ENCODE assay signal across 8 cellular contexts in the genomic region with DNA sequence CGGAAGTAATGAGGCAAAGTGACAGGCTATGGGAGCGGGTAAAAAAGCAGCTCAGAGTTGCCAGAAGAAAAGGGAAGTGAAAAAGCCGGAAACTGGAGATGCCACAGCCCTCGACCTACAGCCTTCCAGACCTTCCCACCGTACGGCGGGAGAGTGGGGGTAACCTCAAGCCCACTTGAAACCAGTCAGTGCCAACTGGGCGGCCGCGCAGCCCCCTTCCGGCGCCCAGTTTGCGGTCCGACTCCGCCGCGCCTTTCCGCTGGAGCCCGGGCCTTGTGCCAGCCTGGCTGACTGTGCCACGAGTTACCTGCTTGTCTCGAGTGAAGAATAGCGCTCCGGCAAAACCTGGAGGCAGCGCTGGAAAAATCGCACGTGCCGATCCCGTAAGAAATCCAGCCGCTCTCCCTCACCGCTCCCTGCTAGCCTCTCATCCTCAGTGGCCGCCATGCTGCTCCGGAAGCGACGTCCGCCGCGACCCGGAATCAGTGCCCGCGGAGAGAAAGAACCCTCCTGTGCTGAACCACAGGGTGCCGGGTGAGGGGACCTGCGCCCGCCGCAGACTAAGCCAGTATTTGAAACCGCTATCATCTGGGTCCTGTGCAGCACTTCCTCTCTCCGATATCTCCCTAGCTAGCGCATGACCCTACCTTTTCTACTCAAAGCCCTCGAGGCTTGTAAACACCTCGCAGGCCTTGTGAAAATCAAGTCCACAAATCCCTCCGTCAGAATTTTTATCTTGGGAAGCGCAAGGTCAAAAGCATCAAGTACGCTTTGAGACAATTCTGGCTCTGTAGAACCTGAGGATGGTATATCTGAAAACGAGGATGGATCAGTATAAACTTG. TPM values are rescaled to one million over a fixed set of nuclear protein-coding genes. Genes with fewer than 3 reads are reported as not detected.
DNase-seq lines count a peak whose midpoint lies in the region; ATAC-seq, FAIRE-seq and TF ChIP-seq lines count a peak whose summit lies in the region.

TSS of gene PGGT1B (minus strand) at position 473 of the 843 bp plus-strand sequence. CDS start at position 447, 26 bp downstream.

- no peak for TF ChIP-seq EP300 in esophagus muscularis mucosa (IDR thresholded peaks at IDR 0.05)

- intact Hi-C loops in esophagus muscularis mucosa (cut with DNase I), result no loop called here

- H3K4me1 ChIP-seq in esophagus muscularis mucosa (peaks cover 13 to 32% (median 30%) of the 10 kb centered on the region in 4 donors), muscle layer of duodenum (ENCODE audit: control insufficient read depth in 1 of 2, insufficient read depth in 2 of 2, low read length in 2 of 2) (peaks cover 8 to 15% of the 10 kb centered on the region in 2 donors)

- H3K4me3 ChIP-seq in esophagus muscularis mucosa, result peak within 1 kb of the TSS; percentile 74 to 94 (median 87)
- peak within 1 kb of the TSS; percentile 96 to 98 for H3K4me3 ChIP-seq in muscle layer of duodenum (ENCODE audit: low read depth in 1 of 2, low read length in 2 of 2)

- no peaks in the 10 kb centered on the region for H3K27me3 ChIP-seq in esophagus muscularis mucosa
- no peaks in the 10 kb centered on the region for H3K27me3 ChIP-seq in muscle layer of duodenum (ENCODE audit: low read depth, low read length)

- no peak for TF ChIP-seq CTCF in esophagus muscularis mucosa (IDR thresholded peaks at IDR 0.05)

- WGBS in esophagus muscularis mucosa, result 3% methylated on average over 45 of the region's 53 CpGs

- no peaks in the 10 kb centered on the region for H3K9me3 ChIP-seq in esophagus muscularis mucosa
- H3K9me3 ChIP-seq in muscle layer of duodenum (ENCODE audit: control insufficient read depth in 1 of 2, low read length in 2 of 2), result no peaks in the 10 kb centered on the region

- no peak for FAIRE-seq in RCC 7860 (lab: Jason Lieb, UNC)

- TF ChIP-seq POLR2A in esophagus muscularis mucosa (IDR thresholded peaks at IDR 0.05; ENCODE audit: low read depth), result no peak

- H3K27ac ChIP-seq in esophagus muscularis mucosa (replicated peaks in 1 of 4), result peak within 1 kb of the TSS; percentile 81 to 87 (median 84)
- H3K27ac ChIP-seq in muscle layer of duodenum (ENCODE audit: low read length), result peak within 1 kb of the TSS; percentile 85

- peak; percentile 92 for ATAC-seq in GM21447 (IDR thresholded peaks at IDR 0.05; ENCODE audit: unreplicated experiment)

- peak; percentile 87 for DNase-seq in DMS 273 (lab: John Stamatoyannopoulos, UW; ENCODE audit: unreplicated experiment)
- DNase-seq in HuH-7 (ENCODE audit: low spot score), result peak; percentile 75
- peak; percentile 47 for DNase-seq in RCC 7860 (ENCODE audit: low spot score)
- peak; percentile 81 to 85 for DNase-seq in activated T-cell treated with anti-CD3 and anti-CD28 coated beads, Interleukin-2, amount 50 U/mL, for 48 hours
- peak; percentile 93 for DNase-seq in esophagus muscularis mucosa (ENCODE audit: extremely low spot score)
- peak; percentile 46 to 64 for DNase-seq in stimulated activated CD8-positive, alpha-beta memory T cell treated with anti-CD3 and anti-CD28 coated beads, Interleukin-7, amount 100 ng/mL, for 4 hours (ENCODE audit: low read depth in 2 of 2)

- H3K36me3 ChIP-seq in esophagus muscularis mucosa (peaks cover 0 to 13% (median 8%) of the 10 kb centered on the region in 4 donors), muscle layer of duodenum (ENCODE audit: control insufficient read depth in 1 of 2, insufficient read depth in 2 of 2, low read length in 2 of 2) (peaks cover 2 to 5% of the 10 kb centered on the region in 2 donors)

RNA-seq across cellular contexts. Expression of gene PGGT1B, which starts in this region (rescaled TPM):
- total RNA-seq in esophagus muscularis mucosa, result 10 to 100 TPM in 2 of 4 donors, 1 to 10 TPM in 2; 9.5 to 18.3 (median 10.7) TPM

Comparison
In these comparisons a context has a peak if more than half of its experiments do, and no peak if none do; other contexts are left out.
1. Peak in every context shown above with its lines: DNase-seq, ATAC-seq, H3K4me3 ChIP-seq and H3K27ac ChIP-seq.